In genomic region chr7:149872419-149873073, GRCh38 we compare ENCODE assay signal across 8 cellular contexts. TPM values are rescaled to one million over a fixed set of nuclear protein-coding genes. Genes with fewer than 3 reads are reported as not detected.
DNase-seq lines count a peak whose midpoint lies in the region; ATAC-seq and TF ChIP-seq lines count a peak whose summit lies in the region.

No MANE protein-coding gene starts in this region.

- no peaks in the 10 kb centered on the region for H3K9me3 Mint-ChIP-seq in activated T-helper 2 cell treated with anti-CD3 and anti-CD28 coated beads, Interferon-gamma antibody, Interleukin-2, Interleukin-4, amounts not matched to agents 10 μg/mL and 5 μg/mL and 100 μg/mL, durations not matched to agents 14 hours and 24 hours and 36 hours
- H3K9me3 Mint-ChIP-seq in nephron = no peaks in the 10 kb centered on the region

- peaks cover 0 to 24% of the 10 kb centered on the region in 2 donors for H3K36me3 ChIP-seq in gastroesophageal sphincter

- no peak for TF ChIP-seq EP300 in gastroesophageal sphincter (IDR thresholded peaks at IDR 0.05)

- no peaks in the 10 kb centered on the region for H3K9me3 ChIP-seq in gastroesophageal sphincter

- ATAC-seq in GM21367 (IDR thresholded peaks at IDR 0.05; ENCODE audit: unreplicated experiment) = peak; percentile 26
- ATAC-seq in gastroesophageal sphincter = peak; percentile 83
- ATAC-seq in HG02610 (IDR thresholded peaks at IDR 0.05; ENCODE audit: unreplicated experiment) = no peak
- no peak for ATAC-seq in HG03175 (IDR thresholded peaks at IDR 0.05; ENCODE audit: unreplicated experiment)

- intact Hi-C loops in activated T-helper 2 cell treated with anti-CD3 and anti-CD28 coated beads, Interferon-gamma antibody, Interleukin-2, Interleukin-4, amounts not matched to agents 10 μg/mL and 5 μg/mL and 100 μg/mL, durations not matched to agents 14 hours and 24 hours and 36 hours (cut with micrococcal nuclease) = loop anchor here (1.0 to 10.0 kb wide), 7 partner anchors 34 to 1175 kb away; partner anchors contain the start of genes ACTR3C, CUL1, GIMAP5 and LRRC61

- DNase-seq in CD1c-positive myeloid dendritic cell (ENCODE audit: extremely low spot score) (peak; percentile 80), NCI-H2196 (lab: John Stamatoyannopoulos, UW; ENCODE audit: unreplicated experiment) (peak; percentile 76)
- no peak for DNase-seq in activated T-helper 2 cell treated with anti-CD3 and anti-CD28 coated beads, Interferon-gamma antibody, Interleukin-2, Interleukin-4, amounts not matched to agents 10 μg/mL and 5 μg/mL and 100 μg/mL, durations not matched to agents 14 hours and 24 hours and 36 hours (ENCODE audit: low spot score)

- H3K36me3 Mint-ChIP-seq in activated T-helper 2 cell treated with anti-CD3 and anti-CD28 coated beads, Interferon-gamma antibody, Interleukin-2, Interleukin-4, amounts not matched to agents 10 μg/mL and 5 μg/mL and 100 μg/mL, durations not matched to agents 14 hours and 24 hours and 36 hours (ENCODE audit: low read depth) = peaks cover 23% of the 10 kb centered on the region
- H3K36me3 Mint-ChIP-seq in nephron (ENCODE audit: low read depth) = no peaks in the 10 kb centered on the region

- 16 to 17% methylated on average over 4 to 13 of the region's 13 CpGs for WGBS in gastroesophageal sphincter (ENCODE audit: low coverage in 1 of 2), 2 donors

- H3K27me3 ChIP-seq in gastroesophageal sphincter = no peaks in the 10 kb centered on the region

- H3K4me1 Mint-ChIP-seq in activated T-helper 2 cell treated with anti-CD3 and anti-CD28 coated beads, Interferon-gamma antibody, Interleukin-2, Interleukin-4, amounts not matched to agents 10 μg/mL and 5 μg/mL and 100 μg/mL, durations not matched to agents 14 hours and 24 hours and 36 hours (ENCODE audit: low read depth) = peaks cover 59% of the 10 kb centered on the region
- H3K4me1 Mint-ChIP-seq in nephron = peaks cover 26% of the 10 kb centered on the region

- peak overlapping the region; percentile 89 for H3K4me3 Mint-ChIP-seq in activated T-helper 2 cell treated with anti-CD3 and anti-CD28 coated beads, Interferon-gamma antibody, Interleukin-2, Interleukin-4, amounts not matched to agents 10 μg/mL and 5 μg/mL and 100 μg/mL, durations not matched to agents 14 hours and 24 hours and 36 hours (ENCODE audit: low read depth)
- H3K4me3 Mint-ChIP-seq in nephron = peak overlapping the region; percentile 86 to 89 (median 87)

- TF ChIP-seq POLR2A in gastroesophageal sphincter (IDR thresholded peaks at IDR 0.05) = peak in 1 of 2 donors; percentile 41

- no peaks in the 10 kb centered on the region for H3K27me3 Mint-ChIP-seq in activated T-helper 2 cell treated with anti-CD3 and anti-CD28 coated beads, Interferon-gamma antibody, Interleukin-2, Interleukin-4, amounts not matched to agents 10 μg/mL and 5 μg/mL and 100 μg/mL, durations not matched to agents 14 hours and 24 hours and 36 hours (ENCODE audit: low read depth)
- H3K27me3 Mint-ChIP-seq in nephron (ENCODE audit: low read depth) = peaks cover 7% of the 10 kb centered on the region

- peak overlapping the region; percentile 78 to 97 (median 96) for H3K27ac ChIP-seq in gastroesophageal sphincter

- peak overlapping the region; percentile 53 to 95 for H3K4me3 ChIP-seq in gastroesophageal sphincter

- TF ChIP-seq CTCF in gastroesophageal sphincter (IDR thresholded peaks at IDR 0.05) (peak in 3 of 4 experiments; percentile 30 to 48 (median 42)), nephron (IDR thresholded peaks at IDR 0.05; ENCODE audit: unreplicated experiment in 3 of 3) (peak in 2 of 3 experiments; percentile 15 to 18)

- H3K4me1 ChIP-seq in gastroesophageal sphincter = peaks cover 0 to 32% (median 9%) of the 10 kb centered on the region in 3 donors

- peak overlapping the region; percentile 90 for H3K27ac Mint-ChIP-seq in activated T-helper 2 cell treated with anti-CD3 and anti-CD28 coated beads, Interferon-gamma antibody, Interleukin-2, Interleukin-4, amounts not matched to agents 10 μg/mL and 5 μg/mL and 100 μg/mL, durations not matched to agents 14 hours and 24 hours and 36 hours
- peak overlapping the region; percentile 70 to 94 (median 89) for H3K27ac Mint-ChIP-seq in nephron

RNA-seq across cellular contexts. Expression of gene ATP6V0E2, which starts 1.2 kb away (rescaled TPM):
- total RNA-seq in activated T-helper 2 cell treated with anti-CD3 and anti-CD28 coated beads, Interferon-gamma antibody, Interleukin-2, Interleukin-4, amounts not matched to agents 10 μg/mL and 5 μg/mL and 100 μg/mL, durations not matched to agents 14 hours and 24 hours and 36 hours = 50.2 and 54.3 TPM in 2 replicates
- total RNA-seq in gastroesophageal sphincter = 10 to 100 TPM; 20.1 to 35.6 (median 30.7) TPM

RNA-seq across cellular contexts. Expression of gene ZNF862, which starts 34.4 kb away (rescaled TPM):
- total RNA-seq in activated T-helper 2 cell treated with anti-CD3 and anti-CD28 coated beads, Interferon-gamma antibody, Interleukin-2, Interleukin-4, amounts not matched to agents 10 μg/mL and 5 μg/mL and 100 μg/mL, durations not matched to agents 14 hours and 24 hours and 36 hours = 14.6 and 16.4 TPM in 2 replicates
- 10 to 100 TPM in 3 of 4 donors, 1 to 10 TPM in 1; 6.6 to 40.3 (median 18.6) TPM for total RNA-seq in gastroesophageal sphincter

Comparison
In these comparisons a context has a peak if more than half of its experiments do, and no peak if none do; other contexts are left out.
1. ATAC-seq: peak in GM21367 (single experiment) and gastroesophageal sphincter (single experiment); none in HG02610 (single experiment) and HG03175 (single experiment).